In genomic region chr10:98235876-98236275, GRCh38 we compare ENCODE assay signal across 15 cellular contexts.
"Had no signal": no experiment of that assay in that cellular context is flagged by ENCODE, and none has a peak within 500 bp of the region (broad histone marks: within the 10 kb centered on the region; RNA-seq: fewer than 3 reads in every experiment).

No MANE protein-coding gene starts in this region.

- DNase-seq: activated CD4-positive, alpha-beta T cell treated with anti-CD3 and anti-CD28 coated beads for 1 hour; activated CD4-positive, alpha-beta T cell treated with anti-CD3 and anti-CD28 coated beads, Interleukin-2, amount 50 U/mL, for 4 hours; activated naive CD4-positive, alpha-beta T cell treated with anti-CD3 and anti-CD28 coated beads, Interleukin-2, amount 50 U/mL, for 16 hours; caudate nucleus; colonic mucosa; left ventricle myocardium inferior; T-helper 1 cell; T1000 had no signal

- H3K27me3 Mint-ChIP-seq: memory B cell; stimulated activated naive CD8-positive, alpha-beta T cell treated with anti-CD3 and anti-CD28 coated beads, Interleukin-15, Interleukin-2, amounts not matched to agents 100 ng/mL and 50 ng/mL, for 24 hours; type B pancreatic cell had no signal

- H3K4me1 Mint-ChIP-seq: nephron had no signal

- H3K4me3 Mint-ChIP-seq: memory B cell; nephron; stimulated activated naive CD8-positive, alpha-beta T cell treated with anti-CD3 and anti-CD28 coated beads, Interleukin-15, Interleukin-2, amounts not matched to agents 100 ng/mL and 50 ng/mL, for 24 hours; type B pancreatic cell had no signal

- H3K27ac Mint-ChIP-seq: memory B cell; nephron; stimulated activated naive CD8-positive, alpha-beta T cell treated with anti-CD3 and anti-CD28 coated beads, Interleukin-15, Interleukin-2, amounts not matched to agents 100 ng/mL and 50 ng/mL, for 24 hours; type B pancreatic cell had no signal

- ATAC-seq: sciatic nerve had no signal

- H3K4me3 ChIP-seq: colonic mucosa, hepatocyte, left ventricle myocardium inferior, SK-N-MC had no signal

- H3K9me3 Mint-ChIP-seq: memory B cell; stimulated activated naive CD8-positive, alpha-beta T cell treated with anti-CD3 and anti-CD28 coated beads, Interleukin-15, Interleukin-2, amounts not matched to agents 100 ng/mL and 50 ng/mL, for 24 hours; type B pancreatic cell had no signal
